ENCODE assay signal across 8 cellular contexts in the genomic region with DNA sequence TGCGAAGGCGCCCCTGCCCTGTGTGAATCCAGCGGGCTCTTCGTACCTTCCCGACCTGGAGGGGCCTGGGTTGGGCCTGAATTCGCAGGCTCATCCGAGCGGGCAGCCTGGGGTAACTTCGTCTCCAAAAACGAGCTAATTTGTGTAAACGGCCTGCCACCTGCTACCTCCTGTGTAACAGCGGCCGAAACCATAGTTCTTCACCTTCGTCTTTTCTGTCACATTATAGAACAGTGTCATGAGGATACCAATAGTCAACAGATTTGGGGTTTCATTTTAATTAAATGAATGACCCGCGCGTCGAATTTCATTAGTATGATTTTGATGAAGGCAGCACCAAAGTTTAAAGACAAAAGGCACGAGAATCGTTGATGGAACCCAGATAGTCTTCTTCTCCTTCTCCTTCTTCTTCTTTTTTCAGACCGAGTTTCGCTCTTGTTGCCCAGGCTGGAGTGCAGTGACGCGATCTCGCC. TPM values are rescaled to one million over a fixed set of nuclear protein-coding genes. Genes with fewer than 3 reads are reported as not detected.
DNase-seq lines count a peak whose midpoint lies in the region; ATAC-seq, FAIRE-seq and TF ChIP-seq lines count a peak whose summit lies in the region.

No MANE protein-coding gene starts in this region.

- peaks cover 0 to 20% (median 3%) of the 10 kb centered on the region in 3 donors for H3K4me1 ChIP-seq in gastroesophageal sphincter
- peaks cover 0 to 14% (median 10%) of the 10 kb centered on the region in 4 donors for H3K4me1 ChIP-seq in sigmoid colon

- TF ChIP-seq EP300 in gastroesophageal sphincter (IDR thresholded peaks at IDR 0.05) = no peak
- TF ChIP-seq EP300 in sigmoid colon (IDR thresholded peaks at IDR 0.05) = no peak

- TF ChIP-seq POLR2A in gastroesophageal sphincter (IDR thresholded peaks at IDR 0.05) = no peak
- no peak for TF ChIP-seq POLR2A in sigmoid colon (IDR thresholded peaks at IDR 0.05)

- H2AFZ ChIP-seq in SU-DHL-6 (ENCODE audit: low read depth, low read length, severe bottlenecking) = peak overlapping the region; percentile 98

- H3K27me3 ChIP-seq in SU-DHL-6 (ENCODE audit: low read length) (no peaks in the 10 kb centered on the region), gastroesophageal sphincter (no peaks in the 10 kb centered on the region), sigmoid colon (no peaks in the 10 kb centered on the region)

- H3K9ac ChIP-seq in SU-DHL-6 (ENCODE audit: low read length) = peak overlapping the region; percentile 81

- H3K27ac ChIP-seq in SU-DHL-6 (ENCODE audit: low read depth, low read length) (no peak overlapping the region), gastroesophageal sphincter (peak overlapping the region in 3 of 4 donors; percentile 59 to 81 (median 77)), sigmoid colon (peak overlapping the region in 2 of 4 donors; percentile 32 to 42)

- ATAC-seq in gastroesophageal sphincter = no peak
- no peak for ATAC-seq in HG02938 (IDR thresholded peaks at IDR 0.05; ENCODE audit: unreplicated experiment)
- ATAC-seq in HG03378 (IDR thresholded peaks at IDR 0.05; ENCODE audit: unreplicated experiment) = no peak

- peaks cover 22% of the 10 kb centered on the region for H3F3A ChIP-seq in SU-DHL-6 (ENCODE audit: insufficient read depth)

- no peaks in the 10 kb centered on the region for H3K9me3 ChIP-seq in SU-DHL-6 (ENCODE audit: insufficient read depth, low read length)
- H3K9me3 ChIP-seq in gastroesophageal sphincter = no peaks in the 10 kb centered on the region
- H3K9me3 ChIP-seq in sigmoid colon = no peaks in the 10 kb centered on the region

- peak; percentile 39 for FAIRE-seq in GM18507 (lab: Jason Lieb, UNC)

- TF ChIP-seq CTCF in SU-DHL-6 (IDR thresholded peaks at IDR 0.05; ENCODE audit: insufficient read depth, low read length, poor library complexity, severe bottlenecking) = no peak
- TF ChIP-seq CTCF in gastroesophageal sphincter (IDR thresholded peaks at IDR 0.05) = no peak
- TF ChIP-seq CTCF in sigmoid colon (IDR thresholded peaks at IDR 0.05) = no peak

- intact Hi-C loops in sigmoid colon (cut with DNase I) = loop anchor here (5.0 kb wide), 1 partner anchor 66 kb away; no protein-coding TSS in a partner anchor

- WGBS in gastroesophageal sphincter (ENCODE audit: low coverage in 1 of 2), 2 donors = 68 to 75% methylated on average over 12 to 13 of the region's 25 CpGs
- WGBS in sigmoid colon, 2 donors = 49 to 53% methylated on average over 25 of the region's 25 CpGs

- H3K9me2 ChIP-seq in SU-DHL-6 (replicated peaks; ENCODE audit: insufficient read depth, low read length) = no peaks in the 10 kb centered on the region

- peak overlapping the region; percentile 52 for H3K4me3 ChIP-seq in SU-DHL-6 (ENCODE audit: insufficient read depth, low read length, poor library complexity, severe bottlenecking)
- peak overlapping the region; percentile 26 to 81 for H3K4me3 ChIP-seq in gastroesophageal sphincter
- H3K4me3 ChIP-seq in sigmoid colon = peak overlapping the region; percentile 31 to 65 (median 59)

- H3K79me2 ChIP-seq in SU-DHL-6 (ENCODE audit: insufficient read depth, low read length) = peaks cover 27% of the 10 kb centered on the region

- DNase-seq in GM18507 (ENCODE audit: extremely low spot score, insufficient read length, low read depth) = no peak
- no peak for DNase-seq in sigmoid colon
- DNase-seq in stimulated activated CD4-positive, alpha-beta T cell treated with anti-CD3 and anti-CD28 coated beads, Interleukin-1b, Interleukin-23, amount 100 ng/mL, for 48 hours = no peak
- no peak for DNase-seq in RKO (ENCODE audit: low spot score)

- H3K36me3 ChIP-seq in SU-DHL-6 (ENCODE audit: low read length) (0 out of 2 replicates have a peak, but pooled peaks cover 7% of the 10 kb centered on the region), gastroesophageal sphincter (peaks cover 0 to 12% of the 10 kb centered on the region in 2 donors), sigmoid colon (peaks cover 0 to 6% (median 0%) of the 10 kb centered on the region in 4 donors)

- H3K4me2 ChIP-seq in SU-DHL-6 (ENCODE audit: low read depth, low read length, poor library complexity, severe bottlenecking) = peak overlapping the region; percentile 71

- H4K20me1 ChIP-seq in SU-DHL-6 (ENCODE audit: low read depth, low read length) = no peaks in the 10 kb centered on the region

RNA-seq across cellular contexts. Expression of gene CENPV, which starts 0.5 kb away (rescaled TPM):
- total RNA-seq in gastroesophageal sphincter = 10 to 100 TPM in 2 of 4 donors, 1 to 10 TPM in 2; 7.3 to 16.4 (median 10.3) TPM
- total RNA-seq in sigmoid colon = 10 to 100 TPM; 12.8 to 23.8 (median 18.2) TPM
- polyA plus RNA-seq in sigmoid colon = 10 to 100 TPM; 42.3 to 62.5 (median 57.6) TPM

RNA-seq across cellular contexts. Expression of gene UBB, which starts 27.2 kb away (rescaled TPM):
- total RNA-seq in gastroesophageal sphincter (100 to 1,000 TPM; 697 to 982 (median 790) TPM), sigmoid colon (1,000 to 10,000 TPM in 3 of 4 donors, 100 to 1,000 TPM in 1; 892 to 1,272 (median 1,168) TPM)
- polyA plus RNA-seq in sigmoid colon = 1,000 to 10,000 TPM in 2 of 3 donors, 100 to 1,000 TPM in 1; 939 to 2,667 (median 2,288) TPM
